In the genomic region with DNA sequence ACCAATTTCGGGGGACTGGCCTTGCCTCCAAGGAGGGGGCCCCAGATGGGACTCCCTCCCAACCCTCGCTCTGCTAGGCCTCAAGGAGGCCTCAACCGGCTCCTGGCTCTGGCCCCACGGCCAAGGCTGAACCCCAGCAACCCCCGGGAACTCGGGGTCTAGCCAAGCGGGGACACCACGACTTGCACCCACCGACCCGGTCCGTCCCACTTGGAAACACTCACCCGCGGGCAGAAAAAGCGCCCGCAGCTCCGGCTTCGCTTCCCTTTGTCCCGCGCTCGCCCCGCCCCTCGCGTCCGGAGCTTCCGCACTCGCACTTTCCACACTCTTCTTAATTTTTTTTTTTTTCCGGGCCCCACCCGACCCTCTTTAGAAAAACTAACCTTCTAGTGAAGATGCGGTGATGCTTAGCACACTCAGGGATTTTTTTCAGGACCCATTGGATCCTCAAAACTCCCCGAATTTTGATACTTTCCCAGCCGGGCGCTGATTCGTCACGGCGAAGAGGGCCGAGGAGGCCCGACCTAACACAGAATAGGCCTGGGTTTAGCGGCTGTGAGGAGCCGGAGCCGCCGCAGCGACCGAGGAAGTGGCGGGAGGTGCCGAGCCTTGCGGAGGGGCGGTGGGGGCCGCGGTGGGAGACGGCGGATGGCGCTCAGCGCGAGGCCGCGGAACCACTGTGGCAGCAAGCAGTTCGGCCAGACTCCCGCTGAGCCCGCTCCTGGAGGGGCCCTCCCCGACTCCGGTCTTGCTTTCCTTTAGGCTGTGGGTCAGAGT, we compare ENCODE assay signal across 1 cellular context.
TF ChIP-seq lines count a peak whose summit lies in the region.

A gene (minus strand): TSS at position 270 of the 777 bp plus-strand sequence. CDS start 2,016 bp downstream, outside the sequence.

TF ChIP-seq in HepG2, 621 proteins besides CTCF, POLR2A, EP300 and RAD21 (continued from another document and continues in another):
- TF ChIP-seq PHF5A (CRISPR knock-in tag; IDR thresholded peaks at IDR 0.05; ENCODE audit: low read depth, unreplicated experiment) (peak; percentile 31), KMT2B (CRISPR knock-in tag; IDR thresholded peaks at IDR 0.05) (peak; percentile 96), ZNF558 (CRISPR knock-in tag; IDR thresholded peaks at IDR 0.05; ENCODE audit: borderline replicate concordance) (no peak), EHMT2 (IDR thresholded peaks at IDR 0.05; ENCODE audit: borderline replicate concordance, low read depth, low read length) (no peak; the same call in 1 of the 2 replicates), ZSCAN12 (CRISPR knock-in tag; IDR thresholded peaks at IDR 0.05) (no peak; the same call in 1 of the 2 replicates), HHEX (CRISPR knock-in tag; IDR thresholded peaks at IDR 0.05) (no peak), THAP11 (CRISPR knock-in tag; IDR thresholded peaks at IDR 0.05) (peak; percentile 82), RFXAP (CRISPR knock-in tag; IDR thresholded peaks at IDR 0.05; ENCODE audit: borderline replicate concordance) (no peak; the same call in 1 of the 2 replicates), ZNF335 (CRISPR knock-in tag; IDR thresholded peaks at IDR 0.05) (peak; percentile 47), ZNF160 (CRISPR knock-in tag; IDR thresholded peaks at IDR 0.05) (no peak; the same call in 1 of the 2 replicates), NCOA1 (CRISPR knock-in tag; IDR thresholded peaks at IDR 0.05) (no peak), REPIN1 (CRISPR knock-in tag; IDR thresholded peaks at IDR 0.05; ENCODE audit: borderline replicate concordance, low read depth) (no peak; the same call in 1 of the 2 replicates), ZNF839 (CRISPR knock-in tag; IDR thresholded peaks at IDR 0.05; ENCODE audit: borderline replicate concordance) (0 out of 2 replicates have a peak, but pooled peaks have one; percentile 19), HMG20B (CRISPR knock-in tag; conservative IDR thresholded peaks at IDR 0.05) (peak; percentile 24), ZNF143 (CRISPR knock-in tag; IDR thresholded peaks at IDR 0.05) (peak; percentile 7; the same call in 1 of the 2 replicates), GFI1 (CRISPR knock-in tag; IDR thresholded peaks at IDR 0.05; ENCODE audit: borderline replicate concordance) (0 out of 2 replicates have a peak, but pooled peaks have one; percentile 49), HNRNPK (IDR thresholded peaks at IDR 0.05; ENCODE audit: low read depth, low read length, poor library complexity, severe bottlenecking) (no peak), PRPF4 (IDR thresholded peaks at IDR 0.05; ENCODE audit: low read depth, low read length, poor library complexity, severe bottlenecking) (no peak), TSC22D2 (CRISPR knock-in tag; IDR thresholded peaks at IDR 0.05; ENCODE audit: borderline replicate concordance) (0 out of 2 replicates have a peak, but pooled peaks have one; percentile 16), ZSCAN31 (CRISPR knock-in tag; IDR thresholded peaks at IDR 0.05; ENCODE audit: low read depth) (peak; percentile 47), AHR (CRISPR knock-in tag; IDR thresholded peaks at IDR 0.05) (peak; percentile 90; the same call in 1 of the 2 replicates), GABPB1 (CRISPR knock-in tag; IDR thresholded peaks at IDR 0.05) (peak; percentile 82), ZNF10 (CRISPR knock-in tag; IDR thresholded peaks at IDR 0.05; ENCODE audit: borderline replicate concordance, low read depth) (no peak; the same call in 1 of the 2 replicates), ZNF766 (CRISPR knock-in tag; IDR thresholded peaks at IDR 0.05; ENCODE audit: borderline replicate concordance) (0 out of 2 replicates have a peak, but pooled peaks have one; percentile 27), ZFAT (CRISPR knock-in tag; conservative IDR thresholded peaks at IDR 0.05) (peak; percentile 100), STAT5B (CRISPR knock-in tag; IDR thresholded peaks at IDR 0.05) (0 out of 2 replicates have a peak, but pooled peaks have one; percentile 58), NFIB (CRISPR knock-in tag; IDR thresholded peaks at IDR 0.05; ENCODE audit: borderline replicate concordance) (no peak), ZNF136 (CRISPR knock-in tag; IDR thresholded peaks at IDR 0.05; ENCODE audit: low read depth) (peak; percentile 55), HMG20A (CRISPR knock-in tag; IDR thresholded peaks at IDR 0.05; ENCODE audit: borderline replicate concordance) (no peak), ZFP41 (CRISPR knock-in tag; IDR thresholded peaks at IDR 0.05; ENCODE audit: borderline replicate concordance) (no peak; the same call in 1 of the 2 replicates), PAX8 (CRISPR knock-in tag; IDR thresholded peaks at IDR 0.05; ENCODE audit: borderline replicate concordance) (no peak), ZNF367 (CRISPR knock-in tag; IDR thresholded peaks at IDR 0.05; ENCODE audit: borderline replicate concordance) (peak; percentile 58; the same call in 1 of the 2 replicates), TBP (CRISPR knock-in tag; IDR thresholded peaks at IDR 0.05) (0 out of 2 replicates have a peak, but pooled peaks have one; percentile 66), PCBP1 (IDR thresholded peaks at IDR 0.05; ENCODE audit: borderline replicate concordance, low read depth, low read length) (peak; percentile 78; the same call in 1 of the 2 replicates)
- TF ChIP-seq, protein P1, sequence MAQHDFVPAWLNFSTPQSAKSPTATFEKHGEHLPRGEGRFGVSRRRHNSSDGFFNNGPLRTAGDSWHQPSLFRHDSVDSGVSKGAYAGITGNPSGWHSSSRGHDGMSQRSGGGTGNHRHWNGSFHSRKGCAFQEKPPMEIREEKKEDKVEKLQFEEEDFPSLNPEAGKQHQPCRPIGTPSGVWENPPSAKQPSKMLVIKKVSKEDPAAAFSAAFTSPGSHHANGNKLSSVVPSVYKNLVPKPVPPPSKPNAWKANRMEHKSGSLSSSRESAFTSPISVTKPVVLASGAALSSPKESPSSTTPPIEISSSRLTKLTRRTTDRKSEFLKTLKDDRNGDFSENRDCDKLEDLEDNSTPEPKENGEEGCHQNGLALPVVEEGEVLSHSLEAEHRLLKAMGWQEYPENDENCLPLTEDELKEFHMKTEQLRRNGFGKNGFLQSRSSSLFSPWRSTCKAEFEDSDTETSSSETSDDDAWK (CRISPR knock-in tag; IDR thresholded peaks at IDR 0.05), result no peak
- TF ChIP-seq, protein P2, sequence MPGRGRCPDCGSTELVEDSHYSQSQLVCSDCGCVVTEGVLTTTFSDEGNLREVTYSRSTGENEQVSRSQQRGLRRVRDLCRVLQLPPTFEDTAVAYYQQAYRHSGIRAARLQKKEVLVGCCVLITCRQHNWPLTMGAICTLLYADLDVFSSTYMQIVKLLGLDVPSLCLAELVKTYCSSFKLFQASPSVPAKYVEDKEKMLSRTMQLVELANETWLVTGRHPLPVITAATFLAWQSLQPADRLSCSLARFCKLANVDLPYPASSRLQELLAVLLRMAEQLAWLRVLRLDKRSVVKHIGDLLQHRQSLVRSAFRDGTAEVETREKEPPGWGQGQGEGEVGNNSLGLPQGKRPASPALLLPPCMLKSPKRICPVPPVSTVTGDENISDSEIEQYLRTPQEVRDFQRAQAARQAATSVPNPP (CRISPR knock-in tag; IDR thresholded peaks at IDR 0.05), result no peak
- TF ChIP-seq, protein P3, sequence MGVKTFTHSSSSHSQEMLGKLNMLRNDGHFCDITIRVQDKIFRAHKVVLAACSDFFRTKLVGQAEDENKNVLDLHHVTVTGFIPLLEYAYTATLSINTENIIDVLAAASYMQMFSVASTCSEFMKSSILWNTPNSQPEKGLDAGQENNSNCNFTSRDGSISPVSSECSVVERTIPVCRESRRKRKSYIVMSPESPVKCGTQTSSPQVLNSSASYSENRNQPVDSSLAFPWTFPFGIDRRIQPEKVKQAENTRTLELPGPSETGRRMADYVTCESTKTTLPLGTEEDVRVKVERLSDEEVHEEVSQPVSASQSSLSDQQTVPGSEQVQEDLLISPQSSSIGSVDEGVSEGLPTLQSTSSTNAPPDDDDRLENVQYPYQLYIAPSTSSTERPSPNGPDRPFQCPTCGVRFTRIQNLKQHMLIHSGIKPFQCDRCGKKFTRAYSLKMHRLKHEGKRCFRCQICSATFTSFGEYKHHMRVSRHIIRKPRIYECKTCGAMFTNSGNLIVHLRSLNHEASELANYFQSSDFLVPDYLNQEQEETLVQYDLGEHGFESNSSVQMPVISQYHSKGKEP (CRISPR knock-in tag; IDR thresholded peaks at IDR 0.05), result no peak
- TF ChIP-seq, protein P4, sequence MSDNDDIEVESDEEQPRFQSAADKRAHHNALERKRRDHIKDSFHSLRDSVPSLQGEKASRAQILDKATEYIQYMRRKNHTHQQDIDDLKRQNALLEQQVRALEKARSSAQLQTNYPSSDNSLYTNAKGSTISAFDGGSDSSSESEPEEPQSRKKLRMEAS (IDR thresholded peaks at IDR 0.05), result no peak; the same call in none of the 2 replicates
- TF ChIP-seq, protein P5, sequence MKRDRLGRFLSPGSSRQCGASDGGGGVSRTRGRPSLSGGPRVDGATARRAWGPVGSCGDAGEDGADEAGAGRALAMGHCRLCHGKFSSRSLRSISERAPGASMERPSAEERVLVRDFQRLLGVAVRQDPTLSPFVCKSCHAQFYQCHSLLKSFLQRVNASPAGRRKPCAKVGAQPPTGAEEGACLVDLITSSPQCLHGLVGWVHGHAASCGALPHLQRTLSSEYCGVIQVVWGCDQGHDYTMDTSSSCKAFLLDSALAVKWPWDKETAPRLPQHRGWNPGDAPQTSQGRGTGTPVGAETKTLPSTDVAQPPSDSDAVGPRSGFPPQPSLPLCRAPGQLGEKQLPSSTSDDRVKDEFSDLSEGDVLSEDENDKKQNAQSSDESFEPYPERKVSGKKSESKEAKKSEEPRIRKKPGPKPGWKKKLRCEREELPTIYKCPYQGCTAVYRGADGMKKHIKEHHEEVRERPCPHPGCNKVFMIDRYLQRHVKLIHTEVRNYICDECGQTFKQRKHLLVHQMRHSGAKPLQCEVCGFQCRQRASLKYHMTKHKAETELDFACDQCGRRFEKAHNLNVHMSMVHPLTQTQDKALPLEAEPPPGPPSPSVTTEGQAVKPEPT (CRISPR knock-in tag; IDR thresholded peaks at IDR 0.05; ENCODE audit: low read depth), result peak; percentile 16; the same call in 1 of the 2 replicates
- TF ChIP-seq, protein P6, sequence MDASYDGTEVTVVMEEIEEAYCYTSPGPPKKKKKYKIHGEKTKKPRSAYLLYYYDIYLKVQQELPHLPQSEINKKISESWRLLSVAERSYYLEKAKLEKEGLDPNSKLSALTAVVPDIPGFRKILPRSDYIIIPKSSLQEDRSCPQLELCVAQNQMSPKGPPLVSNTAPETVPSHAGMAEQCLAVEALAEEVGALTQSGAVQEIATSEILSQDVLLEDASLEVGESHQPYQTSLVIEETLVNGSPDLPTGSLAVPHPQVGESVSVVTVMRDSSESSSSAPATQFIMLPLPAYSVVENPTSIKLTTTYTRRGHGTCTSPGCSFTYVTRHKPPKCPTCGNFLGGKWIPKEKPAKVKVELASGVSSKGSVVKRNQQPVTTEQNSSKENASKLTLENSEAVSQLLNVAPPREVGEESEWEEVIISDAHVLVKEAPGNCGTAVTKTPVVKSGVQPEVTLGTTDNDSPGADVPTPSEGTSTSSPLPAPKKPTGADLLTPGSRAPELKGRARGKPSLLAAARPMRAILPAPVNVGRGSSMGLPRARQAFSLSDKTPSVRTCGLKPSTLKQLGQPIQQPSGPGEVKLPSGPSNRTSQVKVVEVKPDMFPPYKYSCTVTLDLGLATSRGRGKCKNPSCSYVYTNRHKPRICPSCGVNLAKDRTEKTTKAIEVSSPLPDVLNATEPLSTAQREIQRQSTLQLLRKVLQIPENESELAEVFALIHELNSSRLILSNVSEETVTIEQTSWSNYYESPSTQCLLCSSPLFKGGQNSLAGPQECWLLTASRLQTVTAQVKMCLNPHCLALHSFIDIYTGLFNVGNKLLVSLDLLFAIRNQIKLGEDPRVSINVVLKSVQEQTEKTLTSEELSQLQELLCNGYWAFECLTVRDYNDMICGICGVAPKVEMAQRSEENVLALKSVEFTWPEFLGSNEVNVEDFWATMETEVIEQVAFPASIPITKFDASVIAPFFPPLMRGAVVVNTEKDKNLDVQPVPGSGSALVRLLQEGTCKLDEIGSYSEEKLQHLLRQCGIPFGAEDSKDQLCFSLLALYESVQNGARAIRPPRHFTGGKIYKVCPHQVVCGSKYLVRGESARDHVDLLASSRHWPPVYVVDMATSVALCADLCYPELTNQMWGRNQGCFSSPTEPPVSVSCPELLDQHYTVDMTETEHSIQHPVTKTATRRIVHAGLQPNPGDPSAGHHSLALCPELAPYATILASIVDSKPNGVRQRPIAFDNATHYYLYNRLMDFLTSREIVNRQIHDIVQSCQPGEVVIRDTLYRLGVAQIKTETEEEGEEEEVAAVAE (CRISPR knock-in tag; IDR thresholded peaks at IDR 0.05; ENCODE audit: borderline replicate concordance), result peak; percentile 60
- TF ChIP-seq, protein P7, sequence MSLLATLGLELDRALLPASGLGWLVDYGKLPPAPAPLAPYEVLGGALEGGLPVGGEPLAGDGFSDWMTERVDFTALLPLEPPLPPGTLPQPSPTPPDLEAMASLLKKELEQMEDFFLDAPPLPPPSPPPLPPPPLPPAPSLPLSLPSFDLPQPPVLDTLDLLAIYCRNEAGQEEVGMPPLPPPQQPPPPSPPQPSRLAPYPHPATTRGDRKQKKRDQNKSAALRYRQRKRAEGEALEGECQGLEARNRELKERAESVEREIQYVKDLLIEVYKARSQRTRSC (CRISPR knock-in tag; IDR thresholded peaks at IDR 0.05; ENCODE audit: low read depth), result no peak
- TF ChIP-seq, protein P8, sequence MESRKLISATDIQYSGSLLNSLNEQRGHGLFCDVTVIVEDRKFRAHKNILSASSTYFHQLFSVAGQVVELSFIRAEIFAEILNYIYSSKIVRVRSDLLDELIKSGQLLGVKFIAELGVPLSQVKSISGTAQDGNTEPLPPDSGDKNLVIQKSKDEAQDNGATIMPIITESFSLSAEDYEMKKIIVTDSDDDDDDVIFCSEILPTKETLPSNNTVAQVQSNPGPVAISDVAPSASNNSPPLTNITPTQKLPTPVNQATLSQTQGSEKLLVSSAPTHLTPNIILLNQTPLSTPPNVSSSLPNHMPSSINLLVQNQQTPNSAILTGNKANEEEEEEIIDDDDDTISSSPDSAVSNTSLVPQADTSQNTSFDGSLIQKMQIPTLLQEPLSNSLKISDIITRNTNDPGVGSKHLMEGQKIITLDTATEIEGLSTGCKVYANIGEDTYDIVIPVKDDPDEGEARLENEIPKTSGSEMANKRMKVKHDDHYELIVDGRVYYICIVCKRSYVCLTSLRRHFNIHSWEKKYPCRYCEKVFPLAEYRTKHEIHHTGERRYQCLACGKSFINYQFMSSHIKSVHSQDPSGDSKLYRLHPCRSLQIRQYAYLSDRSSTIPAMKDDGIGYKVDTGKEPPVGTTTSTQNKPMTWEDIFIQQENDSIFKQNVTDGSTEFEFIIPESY (CRISPR knock-in tag; IDR thresholded peaks at IDR 0.05), result 0 out of 2 replicates have a peak, but pooled peaks have one; percentile 16
- TF ChIP-seq, protein P9, sequence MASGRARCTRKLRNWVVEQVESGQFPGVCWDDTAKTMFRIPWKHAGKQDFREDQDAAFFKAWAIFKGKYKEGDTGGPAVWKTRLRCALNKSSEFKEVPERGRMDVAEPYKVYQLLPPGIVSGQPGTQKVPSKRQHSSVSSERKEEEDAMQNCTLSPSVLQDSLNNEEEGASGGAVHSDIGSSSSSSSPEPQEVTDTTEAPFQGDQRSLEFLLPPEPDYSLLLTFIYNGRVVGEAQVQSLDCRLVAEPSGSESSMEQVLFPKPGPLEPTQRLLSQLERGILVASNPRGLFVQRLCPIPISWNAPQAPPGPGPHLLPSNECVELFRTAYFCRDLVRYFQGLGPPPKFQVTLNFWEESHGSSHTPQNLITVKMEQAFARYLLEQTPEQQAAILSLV (CRISPR knock-in tag; IDR thresholded peaks at IDR 0.05; ENCODE audit: borderline replicate concordance), result peak; percentile 43; the same call in 1 of the 2 replicates
